8 cellular contexts compared by ENCODE assay signal in the genomic region with DNA sequence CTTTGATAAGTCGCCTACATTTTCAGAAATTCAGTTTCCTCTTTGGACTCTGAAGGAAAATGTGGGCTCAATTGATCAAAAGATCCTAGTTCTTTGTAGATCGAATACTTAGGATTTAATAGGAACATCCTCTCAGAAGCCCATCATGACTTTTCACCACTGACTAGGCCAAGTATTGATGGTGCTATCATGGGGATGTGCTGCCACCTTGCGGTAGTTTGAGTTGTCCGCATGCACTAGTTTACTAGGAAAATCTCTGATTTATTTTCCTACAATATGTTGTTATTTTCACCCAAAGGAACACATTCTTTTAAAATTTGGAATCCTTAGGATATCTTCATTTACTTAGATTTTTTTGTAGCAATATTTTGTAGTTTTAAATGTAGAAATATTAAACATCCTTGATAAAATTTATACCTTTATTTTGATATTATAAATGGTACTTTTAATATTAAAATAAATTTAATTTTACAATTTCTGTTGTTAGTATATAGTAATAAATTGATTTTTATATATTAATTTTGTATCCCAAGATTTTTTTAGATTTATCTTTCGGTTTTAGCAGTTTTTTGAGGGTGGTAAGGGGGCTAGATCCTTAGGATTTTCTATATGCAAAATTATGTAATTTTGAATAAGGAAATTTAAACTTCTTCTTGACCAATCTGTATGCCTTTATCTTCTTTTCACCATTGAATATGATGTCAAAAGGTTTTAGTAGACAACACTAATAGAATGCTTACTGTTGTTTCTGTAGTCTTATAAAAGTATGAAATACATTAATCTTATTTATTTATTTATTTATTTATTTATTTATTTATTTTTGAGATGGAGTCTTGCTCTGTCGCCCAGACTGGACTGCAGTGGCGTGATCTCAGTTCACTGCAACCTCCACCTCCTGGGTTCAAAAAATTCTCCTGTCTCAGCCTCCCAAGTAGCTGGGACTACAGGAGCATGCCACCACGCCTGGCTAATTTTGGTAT. TPM values are rescaled to one million over a fixed set of nuclear protein-coding genes. Genes with fewer than 3 reads are reported as not detected.
A peak's percentile ranks its signal among the peaks of the same experiment; 100 is the strongest.
DNase-seq lines count a peak whose midpoint lies in the region; ATAC-seq and TF ChIP-seq lines count a peak whose summit lies in the region.

No MANE protein-coding gene starts in this region.

- H3K27ac ChIP-seq in AG04450 (ENCODE audit: low read depth, low read length) (no peak overlapping the region), RWPE1 (no peak overlapping the region), testis (no peak overlapping the region)

- 39 to 46% methylated on average over 8 of the region's 8 CpGs for WGBS in testis, 2 donors

- TF ChIP-seq POLR2A in testis (IDR thresholded peaks at IDR 0.05): no peak

- no peaks in the 10 kb centered on the region for H3K9me3 ChIP-seq in AG04450 (ENCODE audit: control insufficient read depth, insufficient read depth, low read length)
- H3K9me3 ChIP-seq in testis: no peaks in the 10 kb centered on the region

- H3K36me3 ChIP-seq in testis (ENCODE audit: low read depth, missing control alignments): no peaks in the 10 kb centered on the region

- H3K27me3 ChIP-seq in AG04450 (ENCODE audit: control insufficient read depth, insufficient read depth, low read length) (no peaks in the 10 kb centered on the region), testis (no peaks in the 10 kb centered on the region)

- H3K4me1 ChIP-seq in testis: no peaks in the 10 kb centered on the region

- H3K4me3 ChIP-seq in AG04450 (ENCODE audit: low read depth, low read length): no peak overlapping the region
- no peak overlapping the region for H3K4me3 ChIP-seq in testis

- peak; percentile 55 for ATAC-seq in GM18508 (IDR thresholded peaks at IDR 0.05; ENCODE audit: insufficient read depth, unreplicated experiment)

- CTCF ChIA-PET in AG04450 (lab: Charles Lee): interaction anchor here (0.9 to 7.7 kb wide), 6 partner anchors 66 to 371 kb away, joined by 3 to 254 read pairs (median 6); no protein-coding TSS in a partner anchor
- CTCF ChIA-PET in RWPE1 (lab: Yijun Ruan, JAX): interaction anchor here (0.7 to 2.7 kb wide), 4 partner anchors 80 to 477 kb away, joined by 3 to 39 read pairs (median 4); no protein-coding TSS in a partner anchor

- intact Hi-C loops in testis (cut with DNase I; ENCODE audit: low total_unique reads): no loop called here

- DNase-seq in AG04450 (ENCODE audit: low read depth, low spot score): peak; percentile 41
- peak; percentile 61 for DNase-seq in KBM-7
- DNase-seq in RWPE1 (ENCODE audit: low spot score): peak; percentile 63
- peak; percentile 51 to 55 for DNase-seq in activated T-helper 1 cell treated with anti-CD3 and anti-CD28 coated beads, Interleukin-2, amount 50 U/mL, for 16 hours (ENCODE audit: low read depth in 1 of 2, low spot score in 1 of 2)
- peak; percentile 67 for DNase-seq in fibroblast of the conjunctiva (ENCODE audit: low read depth)
- peak in 44 of 56 donors; percentile 2 to 89 (median 50) for DNase-seq in nucleus accumbens (lab: John Stamatoyannopoulos, UW)
- peak; percentile 86 for DNase-seq in testis

- POLR2A ChIA-PET in AG04450 (lab: Yijun Ruan, JAX): no interaction called here
- POLR2A ChIA-PET in RWPE1 (lab: Yijun Ruan, JAX; ENCODE audit: low non-redundant PET): no interaction called here

- peak; percentile 90 for TF ChIP-seq CTCF in AG04450 (IDR thresholded peaks at IDR 0.05; ENCODE audit: low read depth, low read length)
- TF ChIP-seq CTCF in RWPE1 (conservative IDR thresholded peaks at IDR 0.05; ENCODE audit: low read depth): peak; percentile 87
- TF ChIP-seq CTCF in testis (IDR thresholded peaks at IDR 0.05): peak; percentile 76 to 93 (median 78)

- in situ Hi-C loops in KBM-7 (cut with MboI; ENCODE audit: low pct_unique_long_range_greater_than_20kb, low sequenced_read_pairs): loop anchor here (10.0 kb wide), 1 partner anchor 79 kb away; no protein-coding TSS in a partner anchor

RNA-seq across cellular contexts. Expression of a gene that starts 52.9 kb away (rescaled TPM):
- polyA plus RNA-seq in AG04450 (2011; rRNA removed): not detected in 2 replicates
- polyA minus RNA-seq in AG04450 (2011; rRNA and poly(A)+ RNA removed): not detected in 2 replicates
- total RNA-seq in testis: under 1 TPM; 0.31 to 0.39 TPM
- polyA plus RNA-seq in testis (ENCODE audit: insufficient read depth, low read depth, low replicate concordance): not detected

RNA-seq across cellular contexts. Expression of a gene that starts 53.6 kb away (rescaled TPM):
- not detected in 2 replicates for polyA plus RNA-seq in AG04450 (2011; rRNA removed)
- polyA minus RNA-seq in AG04450 (2011; rRNA and poly(A)+ RNA removed): not detected in 2 replicates
- total RNA-seq in testis: under 1 TPM in 1 of 2 donors, not detected in 1; 0.31 TPM
- 0.09 TPM for polyA plus RNA-seq in testis (ENCODE audit: insufficient read depth, low read depth, low replicate concordance)
